In the genomic region with DNA sequence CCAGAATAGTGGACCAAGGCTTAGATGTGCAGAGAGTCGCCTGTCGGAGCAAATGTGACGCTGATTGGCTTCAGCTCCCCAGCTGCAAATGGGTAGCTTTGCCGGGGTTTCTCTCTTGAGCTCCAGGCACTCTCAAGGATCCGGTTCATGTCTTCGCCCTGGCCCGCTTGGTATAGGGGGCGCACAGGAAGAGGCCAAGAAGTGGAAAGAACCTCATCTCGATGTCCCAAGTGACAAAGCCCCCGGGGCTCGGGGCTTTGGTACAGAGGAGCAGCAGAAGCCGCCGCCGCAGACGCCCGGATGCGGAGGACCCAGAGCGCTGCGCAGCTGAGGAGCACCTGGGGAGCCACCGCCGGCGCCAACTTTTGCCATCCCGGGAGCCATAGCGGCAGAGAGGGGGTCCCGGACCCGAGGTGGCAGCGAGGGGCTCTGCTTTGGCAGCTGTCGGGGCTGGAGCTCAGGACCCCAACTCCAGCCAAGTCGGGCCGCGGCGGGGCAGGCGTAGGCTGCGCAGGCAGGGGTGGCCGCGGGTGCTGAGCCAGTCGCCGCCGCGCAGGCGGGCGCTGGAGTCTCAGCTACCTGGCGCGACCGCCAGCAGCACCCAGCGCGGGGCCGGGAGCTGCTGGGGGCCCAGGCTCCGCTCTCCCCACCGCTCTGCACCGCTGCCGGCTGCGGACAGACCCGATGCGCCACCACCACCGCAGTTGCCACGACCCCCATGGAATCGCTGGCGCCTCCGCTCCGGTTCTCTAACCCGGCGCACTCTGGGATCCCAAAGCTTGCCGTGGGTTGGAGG, we compare ENCODE assay signal across 1 cellular context.
TF ChIP-seq lines count a peak whose summit lies in the region.

No MANE protein-coding gene starts in this region.

TF ChIP-seq in SK-N-SH treated with all-trans-retinoic acid at 6 μM for 48 hours, 23 proteins besides CTCF, POLR2A, EP300 and RAD21 (continued from another document):
- TF ChIP-seq CREB5 (CRISPR knock-in tag; IDR thresholded peaks at IDR 0.05; ENCODE audit: low read depth) (no peak), POU6F1 (CRISPR knock-in tag; IDR thresholded peaks at IDR 0.05; ENCODE audit: borderline replicate concordance, low read depth) (no peak), ISL1 (CRISPR knock-in tag; IDR thresholded peaks at IDR 0.05) (no peak), SNAI2 (CRISPR knock-in tag; IDR thresholded peaks at IDR 0.05) (no peak), RARB (CRISPR knock-in tag; IDR thresholded peaks at IDR 0.05) (no peak)
